11 cellular contexts compared by ENCODE assay signal in genomic region chr1:243851765-243852164, GRCh38. TPM values are rescaled to one million over a fixed set of nuclear protein-coding genes. Genes with fewer than 3 reads are reported as not detected.
DNase-seq lines count a peak whose midpoint lies in the region; ATAC-seq, FAIRE-seq and TF ChIP-seq lines count a peak whose summit lies in the region.
"Had no signal": no experiment of that assay in that cellular context is flagged by ENCODE, and none has a peak within 500 bp of the region (broad histone marks: within the 10 kb centered on the region; RNA-seq: fewer than 3 reads in every experiment).

No MANE protein-coding gene starts in this region.

- peaks cover 41% of the 10 kb centered on the region for H3K27me3 Mint-ChIP-seq in T-helper 2 cell treated with Interferon-gamma antibody and Interleukin-4, amounts not matched to agents 5 μg/mL and 100 μg/mL, for 36 hours (ENCODE audit: low read depth)
- H3K27me3 Mint-ChIP-seq in osteocyte (ENCODE audit: unreplicated experiment): no peaks in the 10 kb centered on the region

- no peak for FAIRE-seq in H54 (lab: Jason Lieb, UNC)
- FAIRE-seq: small intestine had no signal

- H3K27ac Mint-ChIP-seq in T-helper 2 cell treated with Interferon-gamma antibody and Interleukin-4, amounts not matched to agents 5 μg/mL and 100 μg/mL, for 36 hours: peak overlapping the region; percentile 60
- peak overlapping the region; percentile 85 for H3K27ac Mint-ChIP-seq in osteocyte (ENCODE audit: unreplicated experiment)

- TF ChIP-seq POLR2A in GM18505 (IDR thresholded peaks at IDR 0.05; ENCODE audit: borderline replicate concordance, extremely low read depth, insufficient read depth, insufficient read length): no peak
- no peak for TF ChIP-seq POLR2A in H54 (IDR thresholded peaks at IDR 0.05; ENCODE audit: low read depth, low read length)

- no peak for TF ChIP-seq CTCF in dorsolateral prefrontal cortex (IDR thresholded peaks at IDR 0.05 in 54 of 56, conservative IDR thresholded peaks at IDR 0.05 in 2 of 56; ENCODE audit: low read depth in 1 of 56, partially characterized antibody in 56 of 56)
- TF ChIP-seq CTCF in osteocyte (IDR thresholded peaks at IDR 0.05): no peak

- peaks cover 14% of the 10 kb centered on the region for H3K4me1 Mint-ChIP-seq in T-helper 2 cell treated with Interferon-gamma antibody and Interleukin-4, amounts not matched to agents 5 μg/mL and 100 μg/mL, for 36 hours (ENCODE audit: low read depth)
- H3K4me1 Mint-ChIP-seq in osteocyte (ENCODE audit: unreplicated experiment): peaks cover 36% of the 10 kb centered on the region

- peak overlapping the region in 35 of 59 donors; percentile 66 to 92 (median 82) for H3K4me3 ChIP-seq in dorsolateral prefrontal cortex

- ATAC-seq in GM19397 (IDR thresholded peaks at IDR 0.05; ENCODE audit: unreplicated experiment) (no peak), GM18505 (IDR thresholded peaks at IDR 0.05; ENCODE audit: unreplicated experiment) (no peak)

- peak overlapping the region; percentile 88 for H3K4me3 Mint-ChIP-seq in T-helper 2 cell treated with Interferon-gamma antibody and Interleukin-4, amounts not matched to agents 5 μg/mL and 100 μg/mL, for 36 hours
- H3K4me3 Mint-ChIP-seq in osteocyte (ENCODE audit: unreplicated experiment): peak overlapping the region; percentile 82

- peaks cover 1% of the 10 kb centered on the region for H3K36me3 Mint-ChIP-seq in T-helper 2 cell treated with Interferon-gamma antibody and Interleukin-4, amounts not matched to agents 5 μg/mL and 100 μg/mL, for 36 hours (ENCODE audit: low read depth)
- no peaks in the 10 kb centered on the region for H3K36me3 Mint-ChIP-seq in osteocyte (ENCODE audit: unreplicated experiment)

- H3K27ac ChIP-seq in dorsolateral prefrontal cortex: peak overlapping the region in 15 of 59 donors; percentile 2 to 99 (median 97)

- intact Hi-C loops in dorsolateral prefrontal cortex (cut with DNase I): loop anchor here (2.0 to 10.0 kb wide), 7 partner anchors 51 to 507 kb away; partner anchors contain the start of gene ZBTB18 (in 2 of the 2)

- no peak for DNase-seq in T-helper 2 cell treated with Interferon-gamma antibody and Interleukin-4, amounts not matched to agents 5 μg/mL and 100 μg/mL, for 36 hours (ENCODE audit: low spot score)
- DNase-seq in T-helper 2 cell (no peak), NCI-H69 (lab: John Stamatoyannopoulos, UW) (peak; percentile 38), dorsolateral prefrontal cortex (no peak), osteocyte (ENCODE audit: extremely low spot score, unreplicated experiment) (no peak), H54 (ENCODE audit: insufficient read length, low spot score) (no peak)
- DNase-seq: activated gamma-delta T cell treated with Interleukin-2 at 50 U/mL for 16 hours, NCI-H1436 had no signal

- no peaks in the 10 kb centered on the region for H3K9me3 Mint-ChIP-seq in T-helper 2 cell treated with Interferon-gamma antibody and Interleukin-4, amounts not matched to agents 5 μg/mL and 100 μg/mL, for 36 hours
- no peaks in the 10 kb centered on the region for H3K9me3 Mint-ChIP-seq in osteocyte (ENCODE audit: unreplicated experiment)

- no peaks in the 10 kb centered on the region for H3K27me3 ChIP-seq in dorsolateral prefrontal cortex

RNA-seq across cellular contexts. Expression of gene AKT3, which starts 1.7 kb away (rescaled TPM):
- total RNA-seq in dorsolateral prefrontal cortex: 100 to 1,000 TPM; 292 to 619 (median 420) TPM
- 107 and 112 TPM in 2 replicates for total RNA-seq in osteocyte
